In the genomic region with DNA sequence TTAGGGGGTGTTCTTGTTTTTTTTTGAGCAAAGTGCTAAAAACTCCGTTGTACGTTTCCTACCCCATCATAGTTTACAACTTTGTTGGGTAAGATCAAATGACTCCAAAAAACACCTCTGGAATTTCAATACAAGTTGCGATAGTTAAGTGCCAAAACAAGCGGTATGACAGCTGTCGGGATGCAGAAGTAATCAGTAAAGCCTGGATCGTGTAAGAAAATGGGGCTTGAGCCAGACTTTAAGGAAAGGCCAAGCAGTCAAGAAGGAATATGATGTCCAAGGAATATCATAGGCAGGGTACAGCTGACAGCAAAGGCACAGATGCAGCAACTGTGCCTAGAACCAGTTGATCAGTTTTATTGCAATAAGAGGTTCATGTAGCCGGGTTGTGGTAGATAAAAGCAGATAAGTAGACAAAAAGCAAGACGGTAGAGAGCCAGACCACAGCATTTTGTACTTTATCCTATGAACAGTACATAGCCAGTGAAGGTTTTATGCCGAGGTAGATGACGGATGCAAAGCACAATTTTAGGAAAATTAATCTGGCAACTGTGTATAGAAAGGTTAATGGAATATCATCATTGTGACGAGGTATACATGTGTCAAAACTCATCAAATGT, we compare ENCODE assay signal across 1 cellular context.
TF ChIP-seq lines count a peak whose summit lies in the region.

No MANE protein-coding gene starts in this region.

TF ChIP-seq in WTC11, 78 proteins besides CTCF, POLR2A, EP300 and RAD21 (continued from another document):
- TF ChIP-seq, protein P1, sequence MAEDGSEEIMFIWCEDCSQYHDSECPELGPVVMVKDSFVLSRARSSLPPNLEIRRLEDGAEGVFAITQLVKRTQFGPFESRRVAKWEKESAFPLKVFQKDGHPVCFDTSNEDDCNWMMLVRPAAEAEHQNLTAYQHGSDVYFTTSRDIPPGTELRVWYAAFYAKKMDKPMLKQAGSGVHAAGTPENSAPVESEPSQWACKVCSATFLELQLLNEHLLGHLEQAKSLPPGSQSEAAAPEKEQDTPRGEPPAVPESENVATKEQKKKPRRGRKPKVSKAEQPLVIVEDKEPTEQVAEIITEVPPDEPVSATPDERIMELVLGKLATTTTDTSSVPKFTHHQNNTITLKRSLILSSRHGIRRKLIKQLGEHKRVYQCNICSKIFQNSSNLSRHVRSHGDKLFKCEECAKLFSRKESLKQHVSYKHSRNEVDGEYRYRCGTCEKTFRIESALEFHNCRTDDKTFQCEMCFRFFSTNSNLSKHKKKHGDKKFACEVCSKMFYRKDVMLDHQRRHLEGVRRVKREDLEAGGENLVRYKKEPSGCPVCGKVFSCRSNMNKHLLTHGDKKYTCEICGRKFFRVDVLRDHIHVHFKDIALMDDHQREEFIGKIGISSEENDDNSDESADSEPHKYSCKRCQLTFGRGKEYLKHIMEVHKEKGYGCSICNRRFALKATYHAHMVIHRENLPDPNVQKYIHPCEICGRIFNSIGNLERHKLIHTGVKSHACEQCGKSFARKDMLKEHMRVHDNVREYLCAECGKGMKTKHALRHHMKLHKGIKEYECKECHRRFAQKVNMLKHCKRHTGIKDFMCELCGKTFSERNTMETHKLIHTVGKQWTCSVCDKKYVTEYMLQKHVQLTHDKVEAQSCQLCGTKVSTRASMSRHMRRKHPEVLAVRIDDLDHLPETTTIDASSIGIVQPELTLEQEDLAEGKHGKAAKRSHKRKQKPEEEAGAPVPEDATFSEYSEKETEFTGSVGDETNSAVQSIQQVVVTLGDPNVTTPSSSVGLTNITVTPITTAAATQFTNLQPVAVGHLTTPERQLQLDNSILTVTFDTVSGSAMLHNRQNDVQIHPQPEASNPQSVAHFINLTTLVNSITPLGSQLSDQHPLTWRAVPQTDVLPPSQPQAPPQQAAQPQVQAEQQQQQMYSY (CRISPR knock-in tag; IDR thresholded peaks at IDR 0.05): no peak
- TF ChIP-seq, protein P2, sequence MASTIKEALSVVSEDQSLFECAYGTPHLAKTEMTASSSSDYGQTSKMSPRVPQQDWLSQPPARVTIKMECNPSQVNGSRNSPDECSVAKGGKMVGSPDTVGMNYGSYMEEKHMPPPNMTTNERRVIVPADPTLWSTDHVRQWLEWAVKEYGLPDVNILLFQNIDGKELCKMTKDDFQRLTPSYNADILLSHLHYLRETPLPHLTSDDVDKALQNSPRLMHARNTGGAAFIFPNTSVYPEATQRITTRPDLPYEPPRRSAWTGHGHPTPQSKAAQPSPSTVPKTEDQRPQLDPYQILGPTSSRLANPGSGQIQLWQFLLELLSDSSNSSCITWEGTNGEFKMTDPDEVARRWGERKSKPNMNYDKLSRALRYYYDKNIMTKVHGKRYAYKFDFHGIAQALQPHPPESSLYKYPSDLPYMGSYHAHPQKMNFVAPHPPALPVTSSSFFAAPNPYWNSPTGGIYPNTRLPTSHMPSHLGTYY (CRISPR knock-in tag; IDR thresholded peaks at IDR 0.05): no peak
- TF ChIP-seq, protein P3, sequence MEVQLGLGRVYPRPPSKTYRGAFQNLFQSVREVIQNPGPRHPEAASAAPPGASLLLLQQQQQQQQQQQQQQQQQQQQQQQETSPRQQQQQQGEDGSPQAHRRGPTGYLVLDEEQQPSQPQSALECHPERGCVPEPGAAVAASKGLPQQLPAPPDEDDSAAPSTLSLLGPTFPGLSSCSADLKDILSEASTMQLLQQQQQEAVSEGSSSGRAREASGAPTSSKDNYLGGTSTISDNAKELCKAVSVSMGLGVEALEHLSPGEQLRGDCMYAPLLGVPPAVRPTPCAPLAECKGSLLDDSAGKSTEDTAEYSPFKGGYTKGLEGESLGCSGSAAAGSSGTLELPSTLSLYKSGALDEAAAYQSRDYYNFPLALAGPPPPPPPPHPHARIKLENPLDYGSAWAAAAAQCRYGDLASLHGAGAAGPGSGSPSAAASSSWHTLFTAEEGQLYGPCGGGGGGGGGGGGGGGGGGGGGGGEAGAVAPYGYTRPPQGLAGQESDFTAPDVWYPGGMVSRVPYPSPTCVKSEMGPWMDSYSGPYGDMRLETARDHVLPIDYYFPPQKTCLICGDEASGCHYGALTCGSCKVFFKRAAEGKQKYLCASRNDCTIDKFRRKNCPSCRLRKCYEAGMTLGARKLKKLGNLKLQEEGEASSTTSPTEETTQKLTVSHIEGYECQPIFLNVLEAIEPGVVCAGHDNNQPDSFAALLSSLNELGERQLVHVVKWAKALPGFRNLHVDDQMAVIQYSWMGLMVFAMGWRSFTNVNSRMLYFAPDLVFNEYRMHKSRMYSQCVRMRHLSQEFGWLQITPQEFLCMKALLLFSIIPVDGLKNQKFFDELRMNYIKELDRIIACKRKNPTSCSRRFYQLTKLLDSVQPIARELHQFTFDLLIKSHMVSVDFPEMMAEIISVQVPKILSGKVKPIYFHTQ (CRISPR knock-in tag; IDR thresholded peaks at IDR 0.05): no peak
- TF ChIP-seq ZNF232 (CRISPR knock-in tag; IDR thresholded peaks at IDR 0.05) (no peak), ZNF121 (CRISPR knock-in tag; IDR thresholded peaks at IDR 0.05) (no peak), TEAD4 (CRISPR knock-in tag; IDR thresholded peaks at IDR 0.05) (no peak), ZNF416 (CRISPR knock-in tag; IDR thresholded peaks at IDR 0.05) (no peak)
- TF ChIP-seq, protein P4, sequence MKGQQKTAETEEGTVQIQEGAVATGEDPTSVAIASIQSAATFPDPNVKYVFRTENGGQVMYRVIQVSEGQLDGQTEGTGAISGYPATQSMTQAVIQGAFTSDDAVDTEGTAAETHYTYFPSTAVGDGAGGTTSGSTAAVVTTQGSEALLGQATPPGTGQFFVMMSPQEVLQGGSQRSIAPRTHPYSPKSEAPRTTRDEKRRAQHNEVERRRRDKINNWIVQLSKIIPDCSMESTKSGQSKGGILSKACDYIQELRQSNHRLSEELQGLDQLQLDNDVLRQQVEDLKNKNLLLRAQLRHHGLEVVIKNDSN (CRISPR knock-in tag; IDR thresholded peaks at IDR 0.05): no peak
- TF ChIP-seq, protein P5, sequence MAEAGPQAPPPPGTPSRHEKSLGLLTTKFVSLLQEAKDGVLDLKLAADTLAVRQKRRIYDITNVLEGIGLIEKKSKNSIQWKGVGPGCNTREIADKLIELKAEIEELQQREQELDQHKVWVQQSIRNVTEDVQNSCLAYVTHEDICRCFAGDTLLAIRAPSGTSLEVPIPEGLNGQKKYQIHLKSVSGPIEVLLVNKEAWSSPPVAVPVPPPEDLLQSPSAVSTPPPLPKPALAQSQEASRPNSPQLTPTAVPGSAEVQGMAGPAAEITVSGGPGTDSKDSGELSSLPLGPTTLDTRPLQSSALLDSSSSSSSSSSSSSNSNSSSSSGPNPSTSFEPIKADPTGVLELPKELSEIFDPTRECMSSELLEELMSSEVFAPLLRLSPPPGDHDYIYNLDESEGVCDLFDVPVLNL (CRISPR knock-in tag; IDR thresholded peaks at IDR 0.05; ENCODE audit: borderline replicate concordance, low read depth): no peak
- TF ChIP-seq, protein P6, sequence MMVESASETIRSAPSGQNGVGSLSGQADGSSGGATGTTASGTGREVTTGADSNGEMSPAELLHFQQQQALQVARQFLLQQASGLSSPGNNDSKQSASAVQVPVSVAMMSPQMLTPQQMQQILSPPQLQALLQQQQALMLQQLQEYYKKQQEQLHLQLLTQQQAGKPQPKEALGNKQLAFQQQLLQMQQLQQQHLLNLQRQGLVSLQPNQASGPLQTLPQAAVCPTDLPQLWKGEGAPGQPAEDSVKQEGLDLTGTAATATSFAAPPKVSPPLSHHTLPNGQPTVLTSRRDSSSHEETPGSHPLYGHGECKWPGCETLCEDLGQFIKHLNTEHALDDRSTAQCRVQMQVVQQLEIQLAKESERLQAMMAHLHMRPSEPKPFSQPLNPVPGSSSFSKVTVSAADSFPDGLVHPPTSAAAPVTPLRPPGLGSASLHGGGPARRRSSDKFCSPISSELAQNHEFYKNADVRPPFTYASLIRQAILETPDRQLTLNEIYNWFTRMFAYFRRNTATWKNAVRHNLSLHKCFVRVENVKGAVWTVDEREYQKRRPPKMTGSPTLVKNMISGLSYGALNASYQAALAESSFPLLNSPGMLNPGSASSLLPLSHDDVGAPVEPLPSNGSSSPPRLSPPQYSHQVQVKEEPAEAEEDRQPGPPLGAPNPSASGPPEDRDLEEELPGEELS (CRISPR knock-in tag; IDR thresholded peaks at IDR 0.05): no peak
- TF ChIP-seq, protein P7, sequence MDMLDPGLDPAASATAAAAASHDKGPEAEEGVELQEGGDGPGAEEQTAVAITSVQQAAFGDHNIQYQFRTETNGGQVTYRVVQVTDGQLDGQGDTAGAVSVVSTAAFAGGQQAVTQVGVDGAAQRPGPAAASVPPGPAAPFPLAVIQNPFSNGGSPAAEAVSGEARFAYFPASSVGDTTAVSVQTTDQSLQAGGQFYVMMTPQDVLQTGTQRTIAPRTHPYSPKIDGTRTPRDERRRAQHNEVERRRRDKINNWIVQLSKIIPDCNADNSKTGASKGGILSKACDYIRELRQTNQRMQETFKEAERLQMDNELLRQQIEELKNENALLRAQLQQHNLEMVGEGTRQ (CRISPR knock-in tag; IDR thresholded peaks at IDR 0.05): no peak
TF ChIP-seq in WTC11: peak in this region for 0.
